ENCODE assay signal across 9 cellular contexts in genomic region chr17:81510524-81510797, GRCh38. TPM values are rescaled to one million over a fixed set of nuclear protein-coding genes. Genes with fewer than 3 reads are reported as not detected.
DNase-seq lines count a peak whose midpoint lies in the region; ATAC-seq, FAIRE-seq and TF ChIP-seq lines count a peak whose summit lies in the region.
"Had no signal": no experiment of that assay in that cellular context is flagged by ENCODE, and none has a peak within 500 bp of the region (broad histone marks: within the 10 kb centered on the region; RNA-seq: fewer than 3 reads in every experiment).

No MANE protein-coding gene starts in this region.

- FAIRE-seq in A549 (lab: Jason Lieb, UNC) = no peak

- TF ChIP-seq CTCF in A549 (IDR thresholded peaks at IDR 0.05) = no peak

- H3K4me2 ChIP-seq in A549 = peak overlapping the region; percentile 82

- H3K27me3 Mint-ChIP-seq in central memory CD8-positive, alpha-beta T cell = no peaks in the 10 kb centered on the region

- CTCF ChIA-PET in A549 (lab: Yijun Ruan, JAX) = interaction anchor here (0.7 to 3.4 kb wide), 10 partner anchors 8 to 257 kb away, joined by 3 to 18 read pairs (median 4); no protein-coding TSS in a partner anchor

- ATAC-seq in A549 (no peak), GM18517 (IDR thresholded peaks at IDR 0.05; ENCODE audit: unreplicated experiment) (no peak), GM19351 (IDR thresholded peaks at IDR 0.05; ENCODE audit: unreplicated experiment) (no peak)
- ATAC-seq in central memory CD8-positive, alpha-beta T cell (replicated peaks; ENCODE audit: extremely low read depth, poor library complexity, severe bottlenecking) = no peak

- no peaks in the 10 kb centered on the region for H3K9me3 Mint-ChIP-seq in central memory CD8-positive, alpha-beta T cell

- peak overlapping the region; percentile 92 for H3K27ac Mint-ChIP-seq in central memory CD8-positive, alpha-beta T cell (ENCODE audit: low read depth)

- TF ChIP-seq EP300 in A549 (IDR thresholded peaks at IDR 0.05) = no peak

- H3K4me3 ChIP-seq in A549 (peak overlapping the region; percentile 83), muscle layer of duodenum (ENCODE audit: low read depth in 1 of 2, low read length in 2 of 2) (peak overlapping the region; percentile 94 to 100)
- peak overlapping the region; percentile 89 for H3K4me3 ChIP-seq in Jurkat, Clone E6-1 (ENCODE audit: low read length)

- H3K27ac ChIP-seq in A549 = peak overlapping the region; percentile 99
- H3K27ac ChIP-seq in muscle layer of duodenum (ENCODE audit: low read length) = peak overlapping the region; percentile 70

- DNase-seq in A549 (ENCODE audit: low read depth in 1 of 2, low spot score in 1 of 2) = no peak
- DNase-seq in Jurkat, Clone E6-1 (ENCODE audit: low read depth, low spot score) = no peak
- DNase-seq in central memory CD8-positive, alpha-beta T cell (ENCODE audit: low spot score in 2 of 2) = no peak
- DNase-seq in HuH-7.5 (ENCODE audit: low spot score) = no peak
- DNase-seq in HuH-7 (ENCODE audit: low spot score) = no peak
- DNase-seq: NCI-H446 had no signal

- no peaks in the 10 kb centered on the region for H3K27me3 ChIP-seq in muscle layer of duodenum (ENCODE audit: low read depth, low read length)

- 1% methylated on average over 10 of the region's 10 CpGs for WGBS in A549 (ENCODE audit: missing lambda C conversion rate)

- no peak for TF ChIP-seq RAD21 in A549 (conservative IDR thresholded peaks at IDR 0.05 in 1 of 2, IDR thresholded peaks at IDR 0.05 in 1 of 2)

- H3K9me3 ChIP-seq in A549 (no peaks in the 10 kb centered on the region), muscle layer of duodenum (ENCODE audit: control insufficient read depth in 1 of 2, low read length in 2 of 2) (no peaks in the 10 kb centered on the region)

- peaks cover 56% of the 10 kb centered on the region for H3K36me3 Mint-ChIP-seq in central memory CD8-positive, alpha-beta T cell (ENCODE audit: insufficient read depth)

- H3K36me3 ChIP-seq in muscle layer of duodenum (ENCODE audit: control insufficient read depth in 1 of 2, insufficient read depth in 2 of 2, low read length in 2 of 2) = peaks cover 31 to 37% of the 10 kb centered on the region in 2 donors

- peak overlapping the region; percentile 100 for H3K4me3 Mint-ChIP-seq in central memory CD8-positive, alpha-beta T cell

- peaks cover 7% of the 10 kb centered on the region; the same call in 2 of the 3 replicates for H3K4me1 ChIP-seq in A549
- peaks cover 0 to 15% of the 10 kb centered on the region in 2 donors for H3K4me1 ChIP-seq in muscle layer of duodenum (ENCODE audit: control insufficient read depth in 1 of 2, insufficient read depth in 2 of 2, low read length in 2 of 2)

- POLR2A ChIA-PET in A549 (lab: Yijun Ruan, JAX) = interaction anchor here (1.4 to 2.1 kb wide), 2 partner anchors 42 to 91 kb away, joined by 3 to 7 read pairs; partner anchors contain the start of gene FAAP100

- peaks cover 52% of the 10 kb centered on the region for H3K4me1 Mint-ChIP-seq in central memory CD8-positive, alpha-beta T cell

- no peak for TF ChIP-seq POLR2A in A549 (IDR thresholded peaks at IDR 0.05; ENCODE audit: low read length)

TF ChIP-seq in A549, 52 proteins besides CTCF, POLR2A, EP300 and RAD21:
- TF ChIP-seq BCL3 (IDR thresholded peaks at IDR 0.05) = 0 out of 3 replicates have a peak, but pooled peaks have one; percentile 7
- peak; percentile 28; the same call in 1 of the 2 replicates for TF ChIP-seq TFCP2L1 (CRISPR knock-in tag; IDR thresholded peaks at IDR 0.05)
- TF ChIP-seq ATOH8 (CRISPR knock-in tag; IDR thresholded peaks at IDR 0.05; ENCODE audit: low read depth) = no peak
- TF ChIP-seq MAZ (IDR thresholded peaks at IDR 0.05; ENCODE audit: borderline replicate concordance, low read depth, low read length) = no peak
- TF ChIP-seq GATA3 (IDR thresholded peaks at IDR 0.05; ENCODE audit: borderline replicate concordance) = no peak
- no peak for TF ChIP-seq HOXB5 (CRISPR knock-in tag; IDR thresholded peaks at IDR 0.05)
- TF ChIP-seq KDM1A (IDR thresholded peaks at IDR 0.05; ENCODE audit: low read depth) = no peak
- no peak for TF ChIP-seq NFE2L2 (conservative IDR thresholded peaks at IDR 0.05; ENCODE audit: low read length)
- no peak for TF ChIP-seq NR3C1 (IDR thresholded peaks at IDR 0.05)
- TF ChIP-seq MYC (IDR thresholded peaks at IDR 0.05; ENCODE audit: borderline replicate concordance, low read length) = no peak
- 0 out of 2 replicates have a peak, but pooled peaks have one; percentile 26 for TF ChIP-seq MAX (IDR thresholded peaks at IDR 0.05)

RNA-seq across cellular contexts. Expression of gene ACTG1, which starts 2.1 kb away (rescaled TPM):
- polyA plus RNA-seq in A549 (2011; rRNA removed) = 2,042 and 2,306 TPM in 2 replicates
- polyA plus RNA-seq in A549 (2012; cell fraction: cytosol; rRNA removed) = 14,539 and 15,776 TPM in 2 replicates
- polyA plus RNA-seq in A549 (2012; cell fraction: nucleus; rRNA removed) = 26,089 and 28,335 TPM in 2 replicates
- 7,182 to 8,782 TPM (median 7,263 TPM) in 3 replicates for polyA plus RNA-seq in A549 (2017; fragmentation: RNase III; extraction: RNeasy Plus Mini Kit Qiagen cat#74134 plus additional on column Dnase treatment)
- polyA minus RNA-seq in A549 (2011; rRNA and poly(A)+ RNA removed) = 2,054 and 3,772 TPM in 2 replicates
- polyA plus RNA-seq in Jurkat, Clone E6-1 (2012; ENCODE audit: insufficient read depth, insufficient read length) = 2,303 TPM

RNA-seq across cellular contexts. Expression of gene FSCN2, which starts 17.7 kb away (rescaled TPM):
- polyA plus RNA-seq in A549 (2011; rRNA removed) (0.84 and 1.2 TPM in 2 replicates), A549 (2017; fragmentation: RNase III; extraction: RNeasy Plus Mini Kit Qiagen cat#74134 plus additional on column Dnase treatment) (1.3 to 1.7 TPM (median 1.3 TPM) in 3 replicates)
- 0.74 and 1.1 TPM in 2 replicates for polyA plus RNA-seq in A549 (2012; cell fraction: cytosol; rRNA removed)
- 7.5 and 8.3 TPM in 2 replicates for polyA plus RNA-seq in A549 (2012; cell fraction: nucleus; rRNA removed)
- polyA minus RNA-seq in A549 (2011; rRNA and poly(A)+ RNA removed) = 3.6 and 3.7 TPM in 2 replicates
- polyA plus RNA-seq in Jurkat, Clone E6-1 (2012; ENCODE audit: insufficient read depth, insufficient read length) = not detected

RNA-seq across cellular contexts. Expression of gene FAAP100, which starts 41.7 kb away (rescaled TPM):
- 5.4 and 7.2 TPM in 2 replicates for polyA plus RNA-seq in A549 (2011; rRNA removed)
- 17.3 and 25.1 TPM in 2 replicates for polyA plus RNA-seq in A549 (2012; cell fraction: cytosol; rRNA removed)
- 52.4 and 75.7 TPM in 2 replicates for polyA plus RNA-seq in A549 (2012; cell fraction: nucleus; rRNA removed)
- 16.2 to 17.7 TPM (median 16.8 TPM) in 3 replicates for polyA plus RNA-seq in A549 (2017; fragmentation: RNase III; extraction: RNeasy Plus Mini Kit Qiagen cat#74134 plus additional on column Dnase treatment)
- polyA minus RNA-seq in A549 (2011; rRNA and poly(A)+ RNA removed) = 7.8 and 10.0 TPM in 2 replicates
- polyA plus RNA-seq in Jurkat, Clone E6-1 (2012; ENCODE audit: insufficient read depth, insufficient read length) = 26.1 TPM
